8 cellular contexts compared by ENCODE assay signal in genomic region chr17:74873874-74874614, GRCh38. TPM values are rescaled to one million over a fixed set of nuclear protein-coding genes. Genes with fewer than 3 reads are reported as not detected.
A peak's percentile ranks its signal among the peaks of the same experiment; 100 is the strongest.
DNase-seq lines count a peak whose midpoint lies in the region; ATAC-seq, FAIRE-seq and TF ChIP-seq lines count a peak whose summit lies in the region.

No MANE protein-coding gene starts in this region.

- 52% methylated on average over 6 of the region's 6 CpGs for WGBS in SK-N-SH (ENCODE audit: low lambda C conversion rate)
- WGBS in sigmoid colon, 2 donors = 57 to 61% methylated on average over 6 of the region's 6 CpGs

- H3K27me3 Mint-ChIP-seq in activated T-cell treated with anti-CD3 and anti-CD28 coated beads, Interleukin-2, amount 50 U/mL, for 72 hours (ENCODE audit: low read depth) = no peaks in the 10 kb centered on the region

- H3K27ac ChIP-seq in SK-N-SH (ENCODE audit: low read depth in 2 of 2, low read length in 1 of 2) = peak overlapping the region; percentile 60 to 81
- H3K27ac ChIP-seq in sigmoid colon = peak overlapping the region; percentile 82 to 95 (median 90)

- peak overlapping the region; percentile 81 for H3K9ac ChIP-seq in SK-N-SH

- H3K36me3 ChIP-seq in SK-N-SH (replicated peaks in 1 of 2; ENCODE audit: control insufficient read depth in 1 of 2, insufficient read depth in 2 of 2, low read length in 1 of 2) (peaks cover 0 to 5% of the 10 kb centered on the region in 2 experiments), sigmoid colon (no peaks in the 10 kb centered on the region)

- CTCF ChIA-PET in SK-N-SH (lab: Yijun Ruan, JAX) = interaction anchor here (0.8 to 47.7 kb wide), 8 partner anchors 11 to 217 kb away, joined by 3 to 3869 read pairs (median 4); partner anchors contain the start of genes GRIN2C and NAT9

- H3K4me3 Mint-ChIP-seq in activated T-cell treated with anti-CD3 and anti-CD28 coated beads, Interleukin-2, amount 50 U/mL, for 72 hours = peak overlapping the region; percentile 92 to 95

- TF ChIP-seq POLR2A in sigmoid colon (IDR thresholded peaks at IDR 0.05) = peak in 1 of 2 donors; percentile 16
- no peak for TF ChIP-seq POLR2A in GM12891 (IDR thresholded peaks at IDR 0.05; ENCODE audit: low read depth, low read length)

- ATAC-seq in activated T-cell treated with anti-CD3 and anti-CD28 coated beads, Interleukin-2, amount 50 U/mL, for 72 hours (replicated peaks in 1 of 2) = no peak
- ATAC-seq in HG03521 (IDR thresholded peaks at IDR 0.05; ENCODE audit: unreplicated experiment) = no peak

- peak overlapping the region; percentile 67 to 69 for H3K4me3 ChIP-seq in SK-N-SH (ENCODE audit: low read depth in 2 of 2, low read length in 1 of 2)
- peak overlapping the region; percentile 87 for H3K4me3 ChIP-seq in fibroblast of mammary gland (ENCODE audit: control insufficient read depth, low read depth, low read length)
- peak overlapping the region; percentile 43 to 63 (median 58) for H3K4me3 ChIP-seq in sigmoid colon

- peaks cover 4 to 6% of the 10 kb centered on the region in 2 donors for H3K36me3 Mint-ChIP-seq in activated T-cell treated with anti-CD3 and anti-CD28 coated beads, Interleukin-2, amount 50 U/mL, for 72 hours (ENCODE audit: insufficient read depth in 2 of 2)

- no peak for TF ChIP-seq EP300 in SK-N-SH (IDR thresholded peaks at IDR 0.05; ENCODE audit: borderline replicate concordance in 1 of 2, low read depth in 1 of 2, low read length in 1 of 2)
- no peak for TF ChIP-seq EP300 in sigmoid colon (IDR thresholded peaks at IDR 0.05)

- H3K9me2 ChIP-seq in SK-N-SH = no peaks in the 10 kb centered on the region

- POLR2A ChIA-PET in SK-N-SH (lab: Yijun Ruan, JAX) = interaction anchor here (0.9 to 2.4 kb wide), 11 partner anchors 11 to 138 kb away, joined by 3 to 14 read pairs (median 4); partner anchors contain the start of gene NAT9

- H3F3A ChIP-seq in SK-N-SH (replicated peaks; ENCODE audit: insufficient read depth) = no peaks in the 10 kb centered on the region

- peak overlapping the region; percentile 72 for H2AFZ ChIP-seq in SK-N-SH (ENCODE audit: low read depth)

- peaks cover 9% of the 10 kb centered on the region; the same call in 1 of the 2 replicates for H4K20me1 ChIP-seq in SK-N-SH (ENCODE audit: insufficient read depth)

- no peaks in the 10 kb centered on the region for H3K9me3 Mint-ChIP-seq in activated T-cell treated with anti-CD3 and anti-CD28 coated beads, Interleukin-2, amount 50 U/mL, for 72 hours

- no peak for FAIRE-seq in GM12891 (lab: Jason Lieb, UNC)

- no peak for TF ChIP-seq RAD21 in SK-N-SH (IDR thresholded peaks at IDR 0.05; ENCODE audit: low read length)

- H3K4me1 ChIP-seq in SK-N-SH (ENCODE audit: control insufficient read depth in 1 of 2, insufficient read depth in 2 of 2, low read depth in 1 of 2, low read length in 1 of 2) (peaks cover 12 to 19% of the 10 kb centered on the region in 2 experiments; a peak in 3 of 4 replicates), sigmoid colon (peaks cover 0 to 20% (median 13%) of the 10 kb centered on the region in 4 donors)

- H3K4me1 Mint-ChIP-seq in activated T-cell treated with anti-CD3 and anti-CD28 coated beads, Interleukin-2, amount 50 U/mL, for 72 hours (ENCODE audit: low read depth) = peaks cover 36% of the 10 kb centered on the region

- peaks cover 15% of the 10 kb centered on the region for H3K79me2 ChIP-seq in SK-N-SH (ENCODE audit: insufficient read depth)

- H3K27me3 ChIP-seq in SK-N-SH (ENCODE audit: insufficient read depth) (no peaks in the 10 kb centered on the region), sigmoid colon (peaks cover 0 to 12% (median 0%) of the 10 kb centered on the region in 3 donors)

- DNase-seq in activated T-cell treated with anti-CD3 and anti-CD28 coated beads, Interleukin-2, amount 50 U/mL, for 72 hours = no peak
- no peak for DNase-seq in activated T-cell treated with anti-CD3 and anti-CD28 coated beads, Interleukin-2, amount 50 U/mL, for 1 hour
- peak; percentile 68 for DNase-seq in SK-N-SH
- no peak for DNase-seq in fibroblast of mammary gland (ENCODE audit: low read depth)
- DNase-seq in sigmoid colon = no peak
- no peak for DNase-seq in stimulated activated CD8-positive, alpha-beta memory T cell treated with anti-CD3 and anti-CD28 coated beads, Interleukin-4, amount 100 ng/mL, for 48 hours
- no peak for DNase-seq in GM12891 (ENCODE audit: insufficient read length, low spot score)

- no peak for TF ChIP-seq CTCF in SK-N-SH (IDR thresholded peaks at IDR 0.05)
- TF ChIP-seq CTCF in fibroblast of mammary gland (conservative IDR thresholded peaks at IDR 0.05; ENCODE audit: control insufficient read depth, insufficient read depth, low read depth, low read length) = no peak
- TF ChIP-seq CTCF in sigmoid colon (IDR thresholded peaks at IDR 0.05) = no peak

- H3K9me3 ChIP-seq in SK-N-SH (no peaks in the 10 kb centered on the region), sigmoid colon (no peaks in the 10 kb centered on the region)

- intact Hi-C loops in sigmoid colon (cut with DNase I) = loop anchor here (2.0 to 5.0 kb wide), 2 partner anchors 97 to 125 kb away; partner anchors contain the start of genes NAT9 and NHERF1

- H3K4me2 ChIP-seq in SK-N-SH = peak overlapping the region; percentile 76

- peak overlapping the region; percentile 99 for H3K27ac Mint-ChIP-seq in activated T-cell treated with anti-CD3 and anti-CD28 coated beads, Interleukin-2, amount 50 U/mL, for 72 hours

TF ChIP-seq in SK-N-SH, 30 proteins besides CTCF, POLR2A, EP300 and RAD21 (continues in another document):
- TF ChIP-seq RFX5 (IDR thresholded peaks at IDR 0.05; ENCODE audit: low read length) = no peak
- no peak for TF ChIP-seq IRF3 (IDR thresholded peaks at IDR 0.05; ENCODE audit: low read depth, low read length)
- TF ChIP-seq MEF2A (IDR thresholded peaks at IDR 0.05; ENCODE audit: borderline replicate concordance, low read depth) = no peak

TF ChIP-seq in GM12891, 5 proteins besides CTCF, POLR2A, EP300 and RAD21:
- no peak for TF ChIP-seq TAF1 (IDR thresholded peaks at IDR 0.05; ENCODE audit: low read depth, low read length)
- TF ChIP-seq POLR2AphosphoS5 (IDR thresholded peaks at IDR 0.05; ENCODE audit: low read depth, low read length) = no peak
- TF ChIP-seq PAX5 (IDR thresholded peaks at IDR 0.05; ENCODE audit: insufficient read depth, low read length, severe bottlenecking) = no peak
- TF ChIP-seq POU2F2 (IDR thresholded peaks at IDR 0.05; ENCODE audit: low read depth, low read length) = no peak
- TF ChIP-seq SPI1 (IDR thresholded peaks at IDR 0.05; ENCODE audit: low read depth, low read length) = no peak

RNA-seq across cellular contexts. Expression of gene FDXR, which starts 1.2 kb away (rescaled TPM):
- 10 to 100 TPM; 44.3 to 79.7 TPM for total RNA-seq in activated T-cell treated with anti-CD3 and anti-CD28 coated beads, Interleukin-2, amount 50 U/mL, for 72 hours
- polyA plus RNA-seq in SK-N-SH (2012; rRNA removed) (86.7 and 89.5 TPM in 2 replicates), sigmoid colon (10 to 100 TPM; 10.8 to 26.9 (median 14.6) TPM)
- 38.8 and 57.6 TPM in 2 replicates for polyA plus RNA-seq in SK-N-SH (2012; cell fraction: cytosol; rRNA removed)
- 126 and 203 TPM in 2 replicates for polyA plus RNA-seq in SK-N-SH (2012; cell fraction: nucleus; rRNA removed)
- total RNA-seq in sigmoid colon = 1 to 10 TPM; 3.0 to 8.6 (median 7.1) TPM
- 46.2 TPM for polyA plus RNA-seq in GM12891 (2012; ENCODE audit: low read depth, missing spikeins)

RNA-seq across cellular contexts. Expression of gene GRIN2C, which starts 14.4 kb away (rescaled TPM):
- under 1 TPM; 0.14 to 0.37 TPM for total RNA-seq in activated T-cell treated with anti-CD3 and anti-CD28 coated beads, Interleukin-2, amount 50 U/mL, for 72 hours
- 0.39 and 0.45 TPM in 2 replicates for polyA plus RNA-seq in SK-N-SH (2012; rRNA removed)
- polyA plus RNA-seq in SK-N-SH (2012; cell fraction: cytosol; rRNA removed) = 0.05 and 0.08 TPM in 2 replicates
- 4.1 and 9.2 TPM in 2 replicates for polyA plus RNA-seq in SK-N-SH (2012; cell fraction: nucleus; rRNA removed)
- under 1 TPM in 1 of 4 donors, not detected in 3; 0.49 TPM for total RNA-seq in sigmoid colon
- under 1 TPM in 1 of 3 donors, not detected in 2; 0.22 TPM for polyA plus RNA-seq in sigmoid colon
- polyA plus RNA-seq in GM12891 (2012; ENCODE audit: low read depth, missing spikeins) = 0.18 TPM

RNA-seq across cellular contexts. Expression of gene FADS6, which starts 19.4 kb away (rescaled TPM):
- not detected for total RNA-seq in activated T-cell treated with anti-CD3 and anti-CD28 coated beads, Interleukin-2, amount 50 U/mL, for 72 hours
- polyA plus RNA-seq in SK-N-SH (2012; rRNA removed) (not detected in 2 replicates), sigmoid colon (1 to 10 TPM in 2 of 3 donors, under 1 TPM in 1; 0.06 to 1.8 (median 1.6) TPM)
- polyA plus RNA-seq in SK-N-SH (2012; cell fraction: cytosol; rRNA removed) = not detected in 2 replicates
- polyA plus RNA-seq in SK-N-SH (2012; cell fraction: nucleus; rRNA removed) = not detected in 2 replicates
- not detected for total RNA-seq in sigmoid colon
- polyA plus RNA-seq in GM12891 (2012; ENCODE audit: low read depth, missing spikeins) = not detected

RNA-seq across cellular contexts. Expression of gene USH1G, which starts 49.0 kb away (rescaled TPM):
- total RNA-seq in activated T-cell treated with anti-CD3 and anti-CD28 coated beads, Interleukin-2, amount 50 U/mL, for 72 hours = not detected
- polyA plus RNA-seq in SK-N-SH (2012; rRNA removed) (0.06 TPM in 1 of 2 replicates, not detected in the other), sigmoid colon (under 1 TPM in 1 of 3 donors, not detected in 2; 0.09 TPM)
- 0.01 TPM in 1 of 2 replicates, not detected in the other for polyA plus RNA-seq in SK-N-SH (2012; cell fraction: cytosol; rRNA removed)
- 0.02 TPM in 1 of 2 replicates, not detected in the other for polyA plus RNA-seq in SK-N-SH (2012; cell fraction: nucleus; rRNA removed)
- total RNA-seq in sigmoid colon = not detected
- polyA plus RNA-seq in GM12891 (2012; ENCODE audit: low read depth, missing spikeins) = not detected

RNA-seq across cellular contexts. Expression of gene OTOP2, which starts 50.0 kb away (rescaled TPM):
- not detected for total RNA-seq in activated T-cell treated with anti-CD3 and anti-CD28 coated beads, Interleukin-2, amount 50 U/mL, for 72 hours
- not detected in 2 replicates for polyA plus RNA-seq in SK-N-SH (2012; rRNA removed)
- not detected in 2 replicates for polyA plus RNA-seq in SK-N-SH (2012; cell fraction: cytosol; rRNA removed)
- not detected in 2 replicates for polyA plus RNA-seq in SK-N-SH (2012; cell fraction: nucleus; rRNA removed)
- under 1 TPM in 2 of 4 donors, not detected in 2; 0.36 to 0.55 TPM for total RNA-seq in sigmoid colon
- polyA plus RNA-seq in sigmoid colon = 10 to 100 TPM in 1 of 3 donors, 1 to 10 TPM in 2; 4.8 to 21.0 (median 9.5) TPM
- not detected for polyA plus RNA-seq in GM12891 (2012; ENCODE audit: low read depth, missing spikeins)

Comparison
In these comparisons a context has a peak if more than half of its experiments do, and no peak if none do; other contexts are left out.
1. RNA of gene FDXR, which starts 1.2 kb away (total RNA-seq): 44.3 to 79.7 TPM in activated T-cell treated with anti-CD3 and anti-CD28 coated beads, Interleukin-2, amount 50 U/mL, for 72 hours; 3.0 to 8.6 TPM in sigmoid colon; every median in the first group is over 4 times any median in the second.
2. Peak in every context shown above with its lines, with median percentiles within 50 percentile points of each other: H3K4me3 ChIP-seq.